Comparison of ENCODE assay signal across 1 cellular context in the genomic region with DNA sequence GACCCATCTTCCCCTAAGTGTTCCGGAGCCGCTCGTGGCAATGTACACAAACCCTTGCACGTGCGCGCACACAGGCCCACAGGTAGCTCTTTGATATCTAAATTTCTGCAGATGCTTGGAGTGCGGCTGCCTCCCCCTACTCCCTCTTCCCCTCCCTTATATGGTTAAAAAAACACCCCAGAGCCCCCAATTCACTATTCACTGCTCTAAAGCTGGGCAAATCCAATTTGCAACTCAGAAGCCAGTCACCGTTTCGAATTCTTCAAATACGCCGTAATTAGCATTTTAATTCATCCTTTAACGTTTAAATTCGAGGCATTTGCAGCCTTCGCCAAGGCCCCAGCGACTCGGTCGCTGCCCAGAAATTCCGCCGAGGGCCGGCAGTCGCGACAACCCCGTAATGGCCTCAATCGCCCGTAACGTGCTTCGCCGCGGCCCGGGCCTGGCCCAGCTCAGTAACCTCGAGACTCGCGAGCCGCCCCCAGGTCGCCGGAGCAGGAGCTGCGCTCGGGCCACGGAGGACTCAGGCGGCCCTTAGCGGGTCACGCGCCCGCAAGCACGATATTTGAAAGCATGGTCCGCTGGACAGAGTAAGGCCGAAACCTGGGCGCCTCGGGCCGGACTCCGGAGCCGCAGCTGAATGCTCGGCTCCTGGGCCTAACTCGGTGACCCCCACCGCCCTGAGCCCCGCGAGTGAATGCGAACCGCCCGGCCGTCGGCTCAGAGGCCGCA.
TF ChIP-seq lines count a peak whose summit lies in the region.

No MANE protein-coding gene starts in this region.

TF ChIP-seq in H1, 55 proteins besides CTCF, POLR2A, EP300 and RAD21:
- TF ChIP-seq SP1 (IDR thresholded peaks at IDR 0.05; ENCODE audit: low read depth, low read length) = peak; percentile 61; the same call in 1 of the 2 replicates
- TF ChIP-seq, protein P1, sequence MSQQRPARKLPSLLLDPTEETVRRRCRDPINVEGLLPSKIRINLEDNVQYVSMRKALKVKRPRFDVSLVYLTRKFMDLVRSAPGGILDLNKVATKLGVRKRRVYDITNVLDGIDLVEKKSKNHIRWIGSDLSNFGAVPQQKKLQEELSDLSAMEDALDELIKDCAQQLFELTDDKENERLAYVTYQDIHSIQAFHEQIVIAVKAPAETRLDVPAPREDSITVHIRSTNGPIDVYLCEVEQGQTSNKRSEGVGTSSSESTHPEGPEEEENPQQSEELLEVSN (IDR thresholded peaks at IDR 0.05) = 0 out of 2 replicates have a peak, but pooled peaks have one; percentile 7
- peak; percentile 30; the same call in 1 of the 2 replicates for TF ChIP-seq TEAD4 (IDR thresholded peaks at IDR 0.05; ENCODE audit: low read depth, low read length)
- no peak for TF ChIP-seq CBX8 (IDR thresholded peaks at IDR 0.05; ENCODE audit: borderline replicate concordance, low read depth, low read length)
- no peak for TF ChIP-seq FOSL1 (IDR thresholded peaks at IDR 0.05; ENCODE audit: insufficient read depth, low read depth, low read length)
- TF ChIP-seq, protein P2, sequence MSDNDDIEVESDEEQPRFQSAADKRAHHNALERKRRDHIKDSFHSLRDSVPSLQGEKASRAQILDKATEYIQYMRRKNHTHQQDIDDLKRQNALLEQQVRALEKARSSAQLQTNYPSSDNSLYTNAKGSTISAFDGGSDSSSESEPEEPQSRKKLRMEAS (IDR thresholded peaks at IDR 0.05) = peak; percentile 7; the same call in 1 of the 2 replicates
- peak; percentile 76; the same call in 1 of the 2 replicates for TF ChIP-seq POLR2AphosphoS5 (IDR thresholded peaks at IDR 0.05; ENCODE audit: low read depth, low read length)
- TF ChIP-seq YY1 (IDR thresholded peaks at IDR 0.05; ENCODE audit: low read depth, low read length) = peak; percentile 61; the same call in 1 of the 2 replicates
- peak; percentile 87 for TF ChIP-seq TBP (IDR thresholded peaks at IDR 0.05; ENCODE audit: low read depth, low read length)
- TF ChIP-seq TAF1 (IDR thresholded peaks at IDR 0.05; ENCODE audit: low read depth, low read length) = peak; percentile 67; the same call in 1 of the 2 replicates
- TF ChIP-seq SIRT6 (IDR thresholded peaks at IDR 0.05; ENCODE audit: low read length) = no peak
- no peak for TF ChIP-seq SP2 (IDR thresholded peaks at IDR 0.05; ENCODE audit: low read length)
- no peak for TF ChIP-seq ASH2L (IDR thresholded peaks at IDR 0.05; ENCODE audit: low read length)
- TF ChIP-seq SIX5 (IDR thresholded peaks at IDR 0.05; ENCODE audit: low read depth, low read length) = no peak
- 0 out of 4 replicates have a peak, but pooled peaks of 1 of the 2 experiments have one; percentile 31 for TF ChIP-seq SIN3A (conservative IDR thresholded peaks at IDR 0.05 in 1 of 2, IDR thresholded peaks at IDR 0.05 in 1 of 2; ENCODE audit: low read depth in 1 of 2, low read length in 2 of 2)
- TF ChIP-seq SAP30 (IDR thresholded peaks at IDR 0.05; ENCODE audit: insufficient read depth, insufficient replicate concordance, low read length) = no peak
- TF ChIP-seq, protein P3, sequence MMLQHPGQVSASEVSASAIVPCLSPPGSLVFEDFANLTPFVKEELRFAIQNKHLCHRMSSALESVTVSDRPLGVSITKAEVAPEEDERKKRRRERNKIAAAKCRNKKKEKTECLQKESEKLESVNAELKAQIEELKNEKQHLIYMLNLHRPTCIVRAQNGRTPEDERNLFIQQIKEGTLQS (IDR thresholded peaks at IDR 0.05; ENCODE audit: insufficient read depth, low read depth, low read length) = no peak
- peak; percentile 85 for TF ChIP-seq GTF2F1 (IDR thresholded peaks at IDR 0.05; ENCODE audit: borderline replicate concordance, low read depth, low read length)
- 0 out of 2 replicates have a peak, but pooled peaks have one; percentile 3 for TF ChIP-seq CHD2 (IDR thresholded peaks at IDR 0.05; ENCODE audit: low read length)
- TF ChIP-seq TAF7 (optimal IDR thresholded peaks at IDR 0.05; ENCODE audit: borderline replicate concordance, low read depth, low read length) = peak; percentile 76
- no peak for TF ChIP-seq BRCA1 (IDR thresholded peaks at IDR 0.05; ENCODE audit: low read depth, low read length)
- peak; percentile 87 for TF ChIP-seq SRF (IDR thresholded peaks at IDR 0.05; ENCODE audit: low read depth, low read length)
- TF ChIP-seq PHF8 (conservative IDR thresholded peaks at IDR 0.05; ENCODE audit: low read depth, low read length) = peak; percentile 70
- TF ChIP-seq MAFK (IDR thresholded peaks at IDR 0.05; ENCODE audit: low read depth, low read length) = no peak
- peak; percentile 50; the same call in 1 of the 2 replicates for TF ChIP-seq BACH1 (IDR thresholded peaks at IDR 0.05; ENCODE audit: low read length)
- no peak for TF ChIP-seq HDAC6 (IDR thresholded peaks at IDR 0.05; ENCODE audit: low read depth, low read length)
- TF ChIP-seq NANOG (IDR thresholded peaks at IDR 0.05; ENCODE audit: insufficient read depth, low read depth, low read length, poor library complexity, severe bottlenecking) = peak; percentile 9
- 0 out of 4 replicates have a peak, but pooled peaks of 1 of the 2 experiments have one; percentile 22 for TF ChIP-seq HDAC2 (IDR thresholded peaks at IDR 0.05; ENCODE audit: borderline replicate concordance in 1 of 2, low read depth in 2 of 2, low read length in 2 of 2)
